28 cellular contexts compared by ENCODE assay signal in the genomic region with DNA sequence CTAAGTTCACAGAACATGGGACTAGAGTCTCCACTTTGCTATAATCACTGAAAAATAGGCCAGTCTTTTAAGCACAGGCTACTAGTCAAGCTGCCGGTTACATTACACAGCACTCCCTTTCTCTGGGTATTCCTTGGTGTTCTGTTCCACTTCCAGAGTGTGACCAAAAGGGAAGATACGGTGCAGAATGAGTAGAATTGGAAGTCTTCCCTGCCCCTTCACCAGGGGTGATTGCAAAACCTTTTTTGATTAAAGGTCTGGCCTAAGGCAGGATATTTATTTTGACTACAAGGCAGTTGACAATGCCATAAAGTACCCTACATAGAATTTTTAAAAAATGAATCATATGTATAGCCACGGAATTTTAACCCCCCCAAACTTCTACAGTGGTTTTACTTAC. TPM values are rescaled to one million over a fixed set of nuclear protein-coding genes. Genes with fewer than 3 reads are reported as not detected.
DNase-seq lines count a peak whose midpoint lies in the region; ATAC-seq, FAIRE-seq and TF ChIP-seq lines count a peak whose summit lies in the region.
"Had no signal": no experiment of that assay in that cellular context is flagged by ENCODE, and none has a peak within 500 bp of the region (broad histone marks: within the 10 kb centered on the region; RNA-seq: fewer than 3 reads in every experiment).

No MANE protein-coding gene starts in this region.

- H3K4me3 ChIP-seq in osteoblast (ENCODE audit: insufficient read depth, low read length) (no peak overlapping the region), vagina (no peak overlapping the region), small intestine (ENCODE audit: low read depth in 1 of 2, low read length in 2 of 2) (no peak overlapping the region)
- H3K4me3 ChIP-seq: hepatocyte, left lung, SK-N-MC, spleen, suprapubic skin had no signal

- TF ChIP-seq POLR2A in vagina (IDR thresholded peaks at IDR 0.05): no peak
- TF ChIP-seq POLR2A in GM12892 (IDR thresholded peaks at IDR 0.05; ENCODE audit: low read depth, low read length): no peak

- H3K27me3 ChIP-seq in osteoblast (ENCODE audit: insufficient read depth, low read length) (no peaks in the 10 kb centered on the region), vagina (no peaks in the 10 kb centered on the region), small intestine (ENCODE audit: control insufficient read depth in 2 of 2, insufficient read depth in 2 of 2, low read length in 2 of 2) (no peaks in the 10 kb centered on the region)
- H3K27me3 ChIP-seq: foreskin keratinocyte, hepatocyte, left lung, spleen, suprapubic skin had no signal

- H3K36me3 ChIP-seq in osteoblast (ENCODE audit: insufficient read depth, low read length) (peaks cover 63% of the 10 kb centered on the region), vagina (peaks cover 0 to 72% of the 10 kb centered on the region in 2 donors), small intestine (ENCODE audit: control insufficient read depth in 2 of 2, insufficient read depth in 2 of 2, low read length in 2 of 2) (peaks cover 17 to 22% of the 10 kb centered on the region in 2 donors)

- intact Hi-C loops in vagina (cut with DNase I): no loop called here

- DNase-seq in AG20443 (ENCODE audit: low spot score): peak; percentile 26
- peak; percentile 17 for DNase-seq in HTR-8/SVneo (ENCODE audit: insufficient read length, low spot score)
- peak; percentile 65 for DNase-seq in fibroblast of gingiva (ENCODE audit: low read depth)
- peak; percentile 89 for DNase-seq in osteoblast (ENCODE audit: insufficient read length, low spot score, missing footprints)
- no peak for DNase-seq in vagina (ENCODE audit: extremely low spot score in 2 of 2)
- DNase-seq in GM12892 (ENCODE audit: insufficient read length): no peak
- no peak for DNase-seq in small intestine
- DNase-seq: activated CD4-positive, alpha-beta T cell treated with anti-CD3 and anti-CD28 coated beads for 4 hours; activated naive CD4-positive, alpha-beta T cell treated with anti-CD3 and anti-CD28 coated beads, Interleukin-2, amount 10 ng/mL, durations not matched to agents 7 days and 5 days; activated T-cell treated with anti-CD3 and anti-CD28 coated beads, Interleukin-2, amount 50 U/mL, for 72 hours; caudate nucleus; foreskin keratinocyte; immature natural killer cell; KG1; left lung; midbrain; naive thymus-derived CD8-positive, alpha-beta T cell; NCI-H187; occipital lobe; RPMI8226; spleen; stimulated activated CD4-positive, alpha-beta T cell treated with anti-CD3 and anti-CD28 coated beads, Interleukin-2, amount 100 ng/mL, for 48 hours had no signal

- no peaks in the 10 kb centered on the region for H3K9me3 ChIP-seq in osteoblast (ENCODE audit: low read depth, low read length)
- H3K9me3 ChIP-seq in vagina: no peaks in the 10 kb centered on the region
- no peaks in the 10 kb centered on the region for H3K9me3 ChIP-seq in small intestine (ENCODE audit: control insufficient read depth, low read depth)
- H3K9me3 ChIP-seq: left lung, spleen, suprapubic skin had no signal

- peaks cover 16% of the 10 kb centered on the region for H3K4me1 ChIP-seq in osteoblast (ENCODE audit: insufficient read depth, low read length)
- no peaks in the 10 kb centered on the region for H3K4me1 ChIP-seq in vagina
- no peaks in the 10 kb centered on the region for H3K4me1 ChIP-seq in small intestine (ENCODE audit: control insufficient read depth in 2 of 2, insufficient read depth in 1 of 2, low read depth in 1 of 2, low read length in 1 of 2)
- H3K4me1 ChIP-seq: spleen had no signal

- H3K27ac ChIP-seq in osteoblast (ENCODE audit: low read depth, low read length) (peak overlapping the region; percentile 54), vagina (no peak overlapping the region), small intestine (ENCODE audit: low read depth in 1 of 2, low read length in 1 of 2) (no peak overlapping the region)
- H3K27ac ChIP-seq: foreskin keratinocyte, hepatocyte, left lung, SK-N-MC, spleen, suprapubic skin had no signal

- FAIRE-seq in HTR-8/SVneo (lab: Jason Lieb, UNC) (no peak), GM12892 (lab: Jason Lieb, UNC) (no peak), small intestine (lab: Jason Lieb, UNC) (no peak)
- FAIRE-seq: GM19239 had no signal

- peaks cover 3% of the 10 kb centered on the region for H3K79me2 ChIP-seq in osteoblast (ENCODE audit: insufficient read depth, low read length)
- H3K79me2 ChIP-seq: hepatocyte had no signal

- H3K4me2 ChIP-seq in osteoblast (ENCODE audit: insufficient read depth, low read length): no peak overlapping the region
- H3K4me2 ChIP-seq: hepatocyte had no signal

- no peak overlapping the region for H2AFZ ChIP-seq in osteoblast (ENCODE audit: low read length)
- H2AFZ ChIP-seq: hepatocyte had no signal

- 87 to 88% (median 87%) methylated on average over 3 of the region's 3 CpGs for WGBS in small intestine, 3 donors

- no peak for ATAC-seq in GM19452 (IDR thresholded peaks at IDR 0.05; ENCODE audit: unreplicated experiment)
- ATAC-seq: activated T-cell treated with anti-CD3 and anti-CD28 coated beads, Interleukin-2, amount 50 U/mL, for 72 hours; foreskin keratinocyte; left lung; naive thymus-derived CD8-positive, alpha-beta T cell; stimulated activated memory B cell treated with anti-CD40 and anti-IgM and Interleukin-4, amounts not matched to agents 10 μg/mL and 1 μg/mL and 100 μg/mL, for 72 hours had no signal

- no peak for TF ChIP-seq CTCF in osteoblast (IDR thresholded peaks at IDR 0.05; ENCODE audit: extremely low read depth, low read depth, low read length)
- TF ChIP-seq CTCF in vagina (IDR thresholded peaks at IDR 0.05): no peak

- peaks cover 4% of the 10 kb centered on the region for H4K20me1 ChIP-seq in osteoblast (ENCODE audit: insufficient read depth, low read length)

RNA-seq across cellular contexts. Expression of a gene that starts 59.6 kb away (rescaled TPM):
- total RNA-seq in osteoblast (0.72 and 1.2 TPM in 2 replicates), vagina (5.2 TPM)
- polyA plus RNA-seq in GM12892 (2012; ENCODE audit: missing spikeins): 14.3 TPM
- 1 to 10 TPM in 2 of 3 donors, under 1 TPM in 1; 0.67 to 3.2 (median 1.9) TPM for polyA plus RNA-seq in small intestine

Comparison
In these comparisons a context has a peak if more than half of its experiments do, and no peak if none do; other contexts are left out.
1. DNase-seq: peak in AG20443 (single experiment), HTR-8/SVneo (single experiment), fibroblast of gingiva (single experiment) and osteoblast (single experiment); none in vagina (0 of 2), GM12892 (single experiment) and small intestine (single experiment).